1 cellular context compared by ENCODE assay signal in the genomic region with DNA sequence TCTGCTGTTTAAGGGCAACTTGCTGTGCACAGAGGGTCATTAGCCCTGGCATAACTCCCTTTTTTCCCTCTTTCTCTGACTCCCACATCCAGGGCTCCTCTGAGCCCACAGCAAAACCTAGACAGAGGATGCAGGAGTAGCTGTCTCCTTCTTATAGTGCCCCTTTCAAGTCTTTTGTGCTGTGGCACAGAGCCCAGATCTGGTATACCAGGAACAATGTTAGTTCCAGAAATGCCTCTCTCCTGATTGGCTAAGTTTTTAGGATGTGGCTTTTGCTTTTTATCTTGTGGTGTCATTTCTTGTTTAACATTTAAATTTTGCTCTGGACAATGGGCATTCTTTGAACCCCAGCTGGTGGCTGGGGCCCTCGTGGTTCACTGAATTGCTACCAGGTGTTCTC.
TF ChIP-seq lines count a peak whose summit lies in the region.

No MANE protein-coding gene starts in this region.

TF ChIP-seq in IMR-90, 13 proteins besides CTCF, POLR2A, EP300 and RAD21:
- TF ChIP-seq MXI1 (IDR thresholded peaks at IDR 0.05; ENCODE audit: borderline replicate concordance, low read depth, low read length) (no peak), MAFK (IDR thresholded peaks at IDR 0.05; ENCODE audit: low read depth, low read length) (no peak), CEBPB (IDR thresholded peaks at IDR 0.05; ENCODE audit: low read depth, low read length) (no peak), MAZ (IDR thresholded peaks at IDR 0.05; ENCODE audit: borderline replicate concordance, low read depth, low read length) (no peak), RFX5 (IDR thresholded peaks at IDR 0.05; ENCODE audit: low read depth, low read length) (no peak), RCOR1 (IDR thresholded peaks at IDR 0.05; ENCODE audit: insufficient replicate concordance, low read length) (no peak)
- TF ChIP-seq, protein P1, sequence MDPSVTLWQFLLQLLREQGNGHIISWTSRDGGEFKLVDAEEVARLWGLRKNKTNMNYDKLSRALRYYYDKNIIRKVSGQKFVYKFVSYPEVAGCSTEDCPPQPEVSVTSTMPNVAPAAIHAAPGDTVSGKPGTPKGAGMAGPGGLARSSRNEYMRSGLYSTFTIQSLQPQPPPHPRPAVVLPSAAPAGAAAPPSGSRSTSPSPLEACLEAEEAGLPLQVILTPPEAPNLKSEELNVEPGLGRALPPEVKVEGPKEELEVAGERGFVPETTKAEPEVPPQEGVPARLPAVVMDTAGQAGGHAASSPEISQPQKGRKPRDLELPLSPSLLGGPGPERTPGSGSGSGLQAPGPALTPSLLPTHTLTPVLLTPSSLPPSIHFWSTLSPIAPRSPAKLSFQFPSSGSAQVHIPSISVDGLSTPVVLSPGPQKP (IDR thresholded peaks at IDR 0.05; ENCODE audit: borderline replicate concordance, low read depth, low read length) = no peak
- TF ChIP-seq, protein P2, sequence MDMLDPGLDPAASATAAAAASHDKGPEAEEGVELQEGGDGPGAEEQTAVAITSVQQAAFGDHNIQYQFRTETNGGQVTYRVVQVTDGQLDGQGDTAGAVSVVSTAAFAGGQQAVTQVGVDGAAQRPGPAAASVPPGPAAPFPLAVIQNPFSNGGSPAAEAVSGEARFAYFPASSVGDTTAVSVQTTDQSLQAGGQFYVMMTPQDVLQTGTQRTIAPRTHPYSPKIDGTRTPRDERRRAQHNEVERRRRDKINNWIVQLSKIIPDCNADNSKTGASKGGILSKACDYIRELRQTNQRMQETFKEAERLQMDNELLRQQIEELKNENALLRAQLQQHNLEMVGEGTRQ (IDR thresholded peaks at IDR 0.05; ENCODE audit: low read depth, low read length) = no peak
